ENCODE assay signal across 8 cellular contexts in the genomic region with DNA sequence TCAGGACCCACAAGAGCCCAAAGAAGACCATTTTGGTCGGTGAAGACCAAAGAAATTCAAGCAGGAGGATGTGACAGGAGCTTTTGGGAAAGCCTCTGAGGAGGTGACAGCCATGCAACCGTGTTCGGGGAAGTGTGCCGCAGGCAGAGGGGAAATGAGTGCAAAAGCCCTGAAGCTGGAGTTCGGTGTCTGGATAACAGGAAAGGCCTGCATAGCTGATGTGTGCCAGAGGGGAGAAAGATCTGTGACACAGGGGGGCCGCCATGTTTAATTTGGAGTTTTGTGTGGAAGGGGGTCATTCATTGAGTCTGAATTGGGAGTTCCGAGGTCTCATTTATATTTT. TPM values are rescaled to one million over a fixed set of nuclear protein-coding genes. Genes with fewer than 3 reads are reported as not detected.
DNase-seq lines count a peak whose midpoint lies in the region; ATAC-seq and TF ChIP-seq lines count a peak whose summit lies in the region.

No MANE protein-coding gene starts in this region.

- no peaks in the 10 kb centered on the region for H3K9me2 ChIP-seq in PC-3 (replicated peaks; ENCODE audit: low read length)

- ATAC-seq in PC-3 (0 out of 2 replicates have a peak, but pooled peaks have one; percentile 4), mucosa of descending colon (peak; percentile 17), HG03039 (IDR thresholded peaks at IDR 0.05; ENCODE audit: unreplicated experiment) (no peak), HG02970 (IDR thresholded peaks at IDR 0.05; ENCODE audit: low FRiP score, unreplicated experiment) (no peak)

- TF ChIP-seq CTCF in PC-3 (conservative IDR thresholded peaks at IDR 0.05; ENCODE audit: low read depth, low read length) (no peak), mucosa of descending colon (IDR thresholded peaks at IDR 0.05) (no peak)

- POLR2A ChIA-PET in PC-3 (lab: Charles Lee; ENCODE audit: unreplicated experiment) = interaction anchor here (0.7 kb wide), 1 partner anchor 12 kb away, joined by 3 read pairs; no protein-coding TSS in a partner anchor

- H3K9me3 ChIP-seq in PC-3 (ENCODE audit: low read length) (no peaks in the 10 kb centered on the region), ectodermal cell (ENCODE audit: control insufficient read depth, low read length) (no peaks in the 10 kb centered on the region), mucosa of descending colon (no peaks in the 10 kb centered on the region)

- H3K27ac ChIP-seq in PC-3 (ENCODE audit: low read length) (peak overlapping the region; percentile 66), ectodermal cell (ENCODE audit: insufficient read depth, low read depth, low read length, poor library complexity, severe bottlenecking) (peak overlapping the region; percentile 93)

- peak overlapping the region; percentile 83 for H3K9ac ChIP-seq in PC-3 (ENCODE audit: low read length)

- H3K36me3 ChIP-seq in PC-3 (ENCODE audit: low read depth, low read length) (no peaks in the 10 kb centered on the region), ectodermal cell (ENCODE audit: control insufficient read depth, insufficient read depth, low read length) (no peaks in the 10 kb centered on the region), mucosa of descending colon (ENCODE audit: low read depth) (no peaks in the 10 kb centered on the region)

- H3K79me2 ChIP-seq in PC-3 (ENCODE audit: low read length) = peaks cover 53% of the 10 kb centered on the region

- 17 to 20% methylated on average over 7 of the region's 7 CpGs for WGBS in ectodermal cell, 2 experiments

- H3K4me3 ChIP-seq in PC-3 (ENCODE audit: low read length) (peak overlapping the region; percentile 89), ectodermal cell (ENCODE audit: insufficient read depth, low read depth, low read length) (peak overlapping the region; percentile 79), mucosa of descending colon (peak overlapping the region; percentile 80)

- BruUV-seq in PC-3 (replicated peaks; lab: Mats Ljungman, UMichigan) = no TSS peak

- intact Hi-C loops in PC-3 (cut with micrococcal nuclease) (loop anchor here (2.0 kb wide), 1 partner anchor 15 kb away; no protein-coding TSS in a partner anchor), mucosa of descending colon (cut with DNase I, micrococcal nuclease) (loop anchor here in 1 of 2 donors (5.0 kb wide), 1 partner anchor 56 kb away; a partner anchor contains a TSS)

- CTCF ChIA-PET in PC-3 (lab: Charles Lee) = interaction anchor here (1.4 kb wide), 1 partner anchor 55 kb away, joined by 4 read pairs; a partner anchor contains a TSS

- H4K20me1 ChIP-seq in PC-3 (ENCODE audit: low read length) = 0 out of 2 replicates have a peak, but pooled peaks cover 3% of the 10 kb centered on the region

- no peaks in the 10 kb centered on the region for H3F3A ChIP-seq in PC-3 (ENCODE audit: low read length, unreplicated experiment)

- DNase-seq in NCI-H82 (lab: John Stamatoyannopoulos, UW) (peak; percentile 51), NCI-H82 treated with DMSO at 0.1 percent for 48 hours (lab: John Stamatoyannopoulos, UW; ENCODE audit: unreplicated experiment) (no peak), PC-3 (peak; percentile 8), mucosa of descending colon (no peak), NCI-H345 treated with DMSO at 0.1 percent for 48 hours (lab: John Stamatoyannopoulos, UW; ENCODE audit: unreplicated experiment) (no peak)

- peak overlapping the region; percentile 94 for H3K4me2 ChIP-seq in PC-3 (ENCODE audit: low read length)

- H3K27me3 ChIP-seq in PC-3 (ENCODE audit: low read length) (no peaks in the 10 kb centered on the region), ectodermal cell (ENCODE audit: control insufficient read depth, insufficient read depth, low read length, poor library complexity, severe bottlenecking) (no peaks in the 10 kb centered on the region)

- H3K4me1 ChIP-seq in PC-3 (ENCODE audit: insufficient read depth, low read length) (peaks cover 11% of the 10 kb centered on the region), ectodermal cell (ENCODE audit: control insufficient read depth, insufficient read depth, low read length) (peaks cover 12% of the 10 kb centered on the region), mucosa of descending colon (ENCODE audit: low read depth) (peaks cover 31% of the 10 kb centered on the region)

- H2AFZ ChIP-seq in PC-3 (ENCODE audit: low read length) = peak overlapping the region; percentile 87

RNA-seq across cellular contexts. Expression of a gene that starts 0.9 kb away (rescaled TPM):
- total RNA-seq in PC-3 (2014; rRNA removed) (21.2 and 26.4 TPM in 2 replicates), mucosa of descending colon (10 to 100 TPM; 42.4 to 61.2 (median 59.0) TPM)
- 60.3 TPM for polyA plus RNA-seq in ectodermal cell (2013, experiment 1 of 4)
- 62.9 TPM for polyA plus RNA-seq in ectodermal cell (2013, experiment 2 of 4)
- 48.6 TPM for polyA plus RNA-seq in ectodermal cell (2013, experiment 3 of 4)
- polyA plus RNA-seq in ectodermal cell (2013, experiment 4 of 4) = 50.4 TPM

RNA-seq across cellular contexts. Expression of a gene that starts 53.4 kb away (rescaled TPM):
- total RNA-seq in PC-3 (2014; rRNA removed) (75.9 and 105 TPM in 2 replicates), mucosa of descending colon (100 to 1,000 TPM in 1 of 3 donors, 10 to 100 TPM in 2; 81.9 to 116 (median 82.0) TPM)
- 212 TPM for polyA plus RNA-seq in ectodermal cell (2013, experiment 1 of 4)
- 207 TPM for polyA plus RNA-seq in ectodermal cell (2013, experiment 2 of 4)
- 182 TPM for polyA plus RNA-seq in ectodermal cell (2013, experiment 3 of 4)
- polyA plus RNA-seq in ectodermal cell (2013, experiment 4 of 4) = 209 TPM

RNA-seq across cellular contexts. Expression of a gene that starts 55.3 kb away (rescaled TPM):
- total RNA-seq in PC-3 (2014; rRNA removed) (20.2 and 26.6 TPM in 2 replicates), mucosa of descending colon (10 to 100 TPM; 52.3 to 71.9 (median 60.3) TPM)
- 9.5 TPM for polyA plus RNA-seq in ectodermal cell (2013, experiment 1 of 4)
- polyA plus RNA-seq in ectodermal cell (2013, experiment 2 of 4) = 14.6 TPM
- 9.3 TPM for polyA plus RNA-seq in ectodermal cell (2013, experiment 3 of 4)
- polyA plus RNA-seq in ectodermal cell (2013, experiment 4 of 4) = 12.4 TPM

Comparison
In these comparisons a context has a peak if more than half of its experiments do, and no peak if none do; other contexts are left out.
1. DNase-seq: peak in NCI-H82 (single experiment) and PC-3 (single experiment); none in NCI-H82 treated with DMSO at 0.1 percent for 48 hours (single experiment), mucosa of descending colon (0 of 3) and NCI-H345 treated with DMSO at 0.1 percent for 48 hours (single experiment).
2. ATAC-seq: peak in PC-3 (single experiment) and mucosa of descending colon (single experiment); none in HG03039 (single experiment) and HG02970 (single experiment).
3. Peak in every context shown above with its lines, with median percentiles within 50 percentile points of each other: H3K4me3 ChIP-seq.